ENCODE assay signal across 10 cellular contexts in the genomic region with DNA sequence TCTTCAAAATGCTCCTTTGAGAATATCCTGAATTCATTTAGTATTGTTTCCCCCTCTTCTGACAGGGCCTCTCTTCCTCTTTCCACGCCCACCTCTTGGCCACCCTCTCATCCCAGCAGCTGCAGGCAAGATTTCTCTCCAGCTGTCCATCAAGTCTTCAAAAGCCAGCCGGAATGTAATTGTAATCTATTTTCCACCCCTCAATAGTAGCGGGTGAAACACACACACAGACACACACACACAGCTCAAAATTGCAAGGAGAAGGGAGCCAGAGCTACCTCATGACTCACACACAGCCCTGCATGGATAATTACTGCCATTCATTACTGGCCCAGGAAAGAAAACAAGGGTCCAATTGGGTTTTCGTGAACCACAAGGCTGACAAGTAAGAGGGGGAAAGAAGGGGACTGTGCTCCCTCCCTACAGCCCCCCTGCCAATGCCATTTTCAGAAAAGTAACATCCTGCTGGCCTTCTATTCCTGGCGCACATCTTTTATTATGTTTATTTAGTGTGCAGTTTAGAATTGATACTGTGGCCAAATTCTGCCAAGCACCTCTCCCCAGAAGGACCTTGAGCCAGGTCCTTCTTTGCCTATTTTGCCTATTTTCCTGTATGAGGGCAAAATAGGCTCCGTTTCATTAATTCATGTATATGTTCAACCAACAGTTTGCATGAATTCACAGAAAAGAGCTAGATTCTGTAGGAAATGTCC.
A peak's percentile ranks its signal among the peaks of the same experiment; 100 is the strongest.
DNase-seq lines count a peak whose midpoint lies in the region; ATAC-seq and TF ChIP-seq lines count a peak whose summit lies in the region.
"Had no signal": no experiment of that assay in that cellular context is flagged by ENCODE, and none has a peak within 500 bp of the region (broad histone marks: within the 10 kb centered on the region; RNA-seq: fewer than 3 reads in every experiment).

No MANE protein-coding gene starts in this region.

- H3K9me3 ChIP-seq in left ventricle myocardium inferior (replicated peaks): no peaks in the 10 kb centered on the region

- H3K4me1 ChIP-seq in left ventricle myocardium inferior: no peaks in the 10 kb centered on the region

- H3K27ac Mint-ChIP-seq in stimulated activated memory B cell treated with anti-CD40 and anti-IgM and Interleukin-4, amounts not matched to agents 10 μg/mL and 1 μg/mL and 100 μg/mL, for 72 hours: no peak overlapping the region
- no peak overlapping the region for H3K27ac Mint-ChIP-seq in activated CD4-positive, alpha-beta memory T cell treated with anti-CD3 and anti-CD28 coated beads, Interleukin-2, amount 10 ng/mL, durations not matched to agents 7 days and 5 days

- H3K27me3 ChIP-seq in left ventricle myocardium inferior (ENCODE audit: low read depth): peaks cover 36% of the 10 kb centered on the region

- DNase-seq in NCI-H2029 (lab: John Stamatoyannopoulos, UW) (peak; percentile 17), NCI-H2029 treated with DMSO at 0.1 percent for 48 hours (lab: John Stamatoyannopoulos, UW) (no peak), NCI-H69 (lab: John Stamatoyannopoulos, UW) (peak; percentile 85), fibroblast of peridontal ligament (ENCODE audit: extremely low read depth) (peak; percentile 32), SKM-1 treated with dmso at 0.1 percent for 144 hours (lab: John Stamatoyannopoulos, UW; ENCODE audit: unreplicated experiment) (no peak), left ventricle myocardium inferior (no peak)
- no peak for DNase-seq in activated CD4-positive, alpha-beta memory T cell treated with anti-CD3 and anti-CD28 coated beads, Interleukin-2, amount 10 ng/mL, durations not matched to agents 7 days and 5 days
- DNase-seq: stimulated activated naive CD4-positive, alpha-beta T cell treated with Interleukin-2 at 50 U/mL for 16 hours had no signal

- peak; percentile 16 for ATAC-seq in stimulated activated memory B cell treated with anti-CD40 and anti-IgM and Interleukin-4, amounts not matched to agents 10 μg/mL and 1 μg/mL and 100 μg/mL, for 72 hours

- peaks cover 30% of the 10 kb centered on the region for H3K27me3 Mint-ChIP-seq in stimulated activated memory B cell treated with anti-CD40 and anti-IgM and Interleukin-4, amounts not matched to agents 10 μg/mL and 1 μg/mL and 100 μg/mL, for 72 hours
- H3K27me3 Mint-ChIP-seq in activated CD4-positive, alpha-beta memory T cell treated with anti-CD3 and anti-CD28 coated beads, Interleukin-2, amount 10 ng/mL, durations not matched to agents 7 days and 5 days: peaks cover 23% of the 10 kb centered on the region

- POLR2A ChIA-PET in activated CD4-positive, alpha-beta memory T cell treated with anti-CD3 and anti-CD28 coated beads, Interleukin-2, amount 10 ng/mL, durations not matched to agents 7 days and 5 days (lab: Charles Lee): interaction anchor here (1.6 kb wide), 1 partner anchor 262 kb away, joined by 3 read pairs; no protein-coding TSS in a partner anchor

- CTCF ChIA-PET in activated CD4-positive, alpha-beta memory T cell treated with anti-CD3 and anti-CD28 coated beads, Interleukin-2, amount 10 ng/mL, durations not matched to agents 7 days and 5 days (lab: Charles Lee): no interaction called here

- TF ChIP-seq CTCF in left ventricle myocardium inferior (IDR thresholded peaks at IDR 0.05; ENCODE audit: borderline replicate concordance): no peak

- H3K4me3 Mint-ChIP-seq in stimulated activated memory B cell treated with anti-CD40 and anti-IgM and Interleukin-4, amounts not matched to agents 10 μg/mL and 1 μg/mL and 100 μg/mL, for 72 hours: no peak overlapping the region
- H3K4me3 Mint-ChIP-seq in activated CD4-positive, alpha-beta memory T cell treated with anti-CD3 and anti-CD28 coated beads, Interleukin-2, amount 10 ng/mL, durations not matched to agents 7 days and 5 days: no peak overlapping the region

- no peak overlapping the region for H3K27ac ChIP-seq in left ventricle myocardium inferior (replicated peaks)
- H3K27ac ChIP-seq: epithelial cell of prostate had no signal

- H3K36me3 Mint-ChIP-seq in stimulated activated memory B cell treated with anti-CD40 and anti-IgM and Interleukin-4, amounts not matched to agents 10 μg/mL and 1 μg/mL and 100 μg/mL, for 72 hours: no peaks in the 10 kb centered on the region
- no peaks in the 10 kb centered on the region for H3K36me3 Mint-ChIP-seq in activated CD4-positive, alpha-beta memory T cell treated with anti-CD3 and anti-CD28 coated beads, Interleukin-2, amount 10 ng/mL, durations not matched to agents 7 days and 5 days (ENCODE audit: low read depth)

- no peak overlapping the region for H3K4me3 ChIP-seq in left ventricle myocardium inferior

- no peaks in the 10 kb centered on the region for H3K36me3 ChIP-seq in left ventricle myocardium inferior

- no peaks in the 10 kb centered on the region for H3K4me1 Mint-ChIP-seq in stimulated activated memory B cell treated with anti-CD40 and anti-IgM and Interleukin-4, amounts not matched to agents 10 μg/mL and 1 μg/mL and 100 μg/mL, for 72 hours
- H3K4me1 Mint-ChIP-seq in activated CD4-positive, alpha-beta memory T cell treated with anti-CD3 and anti-CD28 coated beads, Interleukin-2, amount 10 ng/mL, durations not matched to agents 7 days and 5 days: no peaks in the 10 kb centered on the region

- peaks cover 3% of the 10 kb centered on the region for H3K9me3 Mint-ChIP-seq in stimulated activated memory B cell treated with anti-CD40 and anti-IgM and Interleukin-4, amounts not matched to agents 10 μg/mL and 1 μg/mL and 100 μg/mL, for 72 hours
- H3K9me3 Mint-ChIP-seq in activated CD4-positive, alpha-beta memory T cell treated with anti-CD3 and anti-CD28 coated beads, Interleukin-2, amount 10 ng/mL, durations not matched to agents 7 days and 5 days: no peaks in the 10 kb centered on the region

- intact Hi-C loops in left ventricle myocardium inferior (cut with micrococcal nuclease): no loop called here

Comparison
In these comparisons a context has a peak if more than half of its experiments do, and no peak if none do; other contexts are left out.
1. DNase-seq: peak in NCI-H2029 (single experiment), NCI-H69 (single experiment) and fibroblast of peridontal ligament (single experiment); none in NCI-H2029 treated with DMSO at 0.1 percent for 48 hours (single experiment), activated CD4-positive, alpha-beta memory T cell treated with anti-CD3 and anti-CD28 coated beads, Interleukin-2, amount 10 ng/mL, durations not matched to agents 7 days and 5 days (single experiment), SKM-1 treated with dmso at 0.1 percent for 144 hours (single experiment) and left ventricle myocardium inferior (single experiment).